In genomic region chr21:44982558-44983244, GRCh38 we compare ENCODE assay signal across 12 cellular contexts. TPM values are rescaled to one million over a fixed set of nuclear protein-coding genes. Genes with fewer than 3 reads are reported as not detected.
A peak's percentile ranks its signal among the peaks of the same experiment; 100 is the strongest.
DNase-seq lines count a peak whose midpoint lies in the region; ATAC-seq and TF ChIP-seq lines count a peak whose summit lies in the region.
"Had no signal": no experiment of that assay in that cellular context is flagged by ENCODE, and none has a peak within 500 bp of the region (broad histone marks: within the 10 kb centered on the region; RNA-seq: fewer than 3 reads in every experiment).

No MANE protein-coding gene starts in this region.

- H3K18ac ChIP-seq in trophoblast cell (ENCODE audit: low read length), result peak overlapping the region; percentile 22

- H3K27me3 ChIP-seq in Caco-2 (replicated peaks; ENCODE audit: control insufficient read depth, insufficient read depth, low read length) (no peaks in the 10 kb centered on the region), cardiac muscle cell (no peaks in the 10 kb centered on the region), trophoblast cell (ENCODE audit: insufficient read depth, low read length) (no peaks in the 10 kb centered on the region), MG63 (no peaks in the 10 kb centered on the region)

- no peak overlapping the region for H2AFZ ChIP-seq in trophoblast cell (ENCODE audit: insufficient read depth, low read length, poor library complexity)

- BruUV-seq in Caco-2 (replicated peaks; lab: Mats Ljungman, UMichigan), result no TSS peak
- BruUV-seq in MCF 10A (replicated peaks; lab: Mats Ljungman, UMichigan), result no TSS peak

- no peak overlapping the region for H3K4ac ChIP-seq in trophoblast cell (ENCODE audit: low read depth, low read length)

- H4K8ac ChIP-seq in trophoblast cell (ENCODE audit: low read depth, low read length), result no peak overlapping the region

- no peak overlapping the region for H4K12ac ChIP-seq in trophoblast cell (ENCODE audit: low read depth, low read length)

- no peaks in the 10 kb centered on the region for H3K27me3 Mint-ChIP-seq in Caco-2 (ENCODE audit: insufficient read depth, unreplicated experiment)
- no peaks in the 10 kb centered on the region for H3K27me3 Mint-ChIP-seq in WTC11 (ENCODE audit: low read depth)
- H3K27me3 Mint-ChIP-seq in activated CD4-positive, alpha-beta T cell treated with anti-CD3 and anti-CD28 coated beads for 36 hours, result no peaks in the 10 kb centered on the region
- H3K27me3 Mint-ChIP-seq in MCF 10A (ENCODE audit: insufficient read depth, unreplicated experiment), result no peaks in the 10 kb centered on the region
- H3K27me3 Mint-ChIP-seq: CD4-positive, alpha-beta T cell had no signal

- no peak overlapping the region for H3K4me3 Mint-ChIP-seq in Caco-2 (ENCODE audit: unreplicated experiment)
- no peak overlapping the region for H3K4me3 Mint-ChIP-seq in WTC11
- no peak overlapping the region for H3K4me3 Mint-ChIP-seq in activated CD4-positive, alpha-beta T cell treated with anti-CD3 and anti-CD28 coated beads for 36 hours
- H3K4me3 Mint-ChIP-seq in MCF 10A (ENCODE audit: unreplicated experiment), result no peak overlapping the region
- H3K4me3 Mint-ChIP-seq: CD4-positive, alpha-beta T cell had no signal

- H3K4me1 Mint-ChIP-seq in Caco-2 (ENCODE audit: low read depth, unreplicated experiment), result no peaks in the 10 kb centered on the region
- H3K4me1 Mint-ChIP-seq in WTC11, result no peaks in the 10 kb centered on the region
- H3K4me1 Mint-ChIP-seq in activated CD4-positive, alpha-beta T cell treated with anti-CD3 and anti-CD28 coated beads for 36 hours, result no peaks in the 10 kb centered on the region
- H3K4me1 Mint-ChIP-seq in MCF 10A (ENCODE audit: insufficient read depth, unreplicated experiment), result no peaks in the 10 kb centered on the region

- CTCF ChIA-PET in Caco-2 (lab: Charles Lee) (interaction anchor here (0.6 kb wide), 1 partner anchor 92 kb away, joined by 6 read pairs; no protein-coding TSS in a partner anchor), WTC11 (lab: Charles Lee) (interaction anchor here (1.0 to 1.4 kb wide), 3 partner anchors 10 to 154 kb away, joined by 3 to 5 read pairs (median 3); no protein-coding TSS in a partner anchor), MCF 10A (lab: Yijun Ruan, JAX) (interaction anchor here (0.6 kb wide), 2 partner anchors 133 to 155 kb away, joined by 3 to 4 read pairs; no protein-coding TSS in a partner anchor)
- CTCF ChIA-PET in activated CD4-positive, alpha-beta T cell treated with anti-CD3 and anti-CD28 coated beads for 36 hours (lab: Charles Lee), result interaction anchor here (0.7 kb wide), 1 partner anchor 254 kb away, joined by 3 read pairs; no protein-coding TSS in a partner anchor

- H3K36me3 Mint-ChIP-seq in Caco-2 (ENCODE audit: insufficient read depth, unreplicated experiment) (peaks cover 21% of the 10 kb centered on the region), WTC11 (no peaks in the 10 kb centered on the region), MCF 10A (ENCODE audit: insufficient read depth, unreplicated experiment) (peaks cover 7% of the 10 kb centered on the region)
- peaks cover 4% of the 10 kb centered on the region for H3K36me3 Mint-ChIP-seq in activated CD4-positive, alpha-beta T cell treated with anti-CD3 and anti-CD28 coated beads for 36 hours (ENCODE audit: low read depth)

- peak overlapping the region; percentile 23 for H4K91ac ChIP-seq in trophoblast cell (ENCODE audit: low read depth, low read length)

- H3K4me1 ChIP-seq in Caco-2 (peaks cover 14% of the 10 kb centered on the region), cardiac muscle cell (ENCODE audit: low read depth) (peaks cover 3% of the 10 kb centered on the region), trophoblast cell (ENCODE audit: control insufficient read depth in 1 of 2, insufficient read depth in 2 of 2, low read length in 2 of 2) (peaks cover 24 to 39% of the 10 kb centered on the region in 2 experiments)

- H3K36me3 ChIP-seq in Caco-2 (ENCODE audit: control insufficient read depth, insufficient read depth, low read length) (no peaks in the 10 kb centered on the region), cardiac muscle cell (no peaks in the 10 kb centered on the region), trophoblast cell (ENCODE audit: control insufficient read depth in 1 of 2, insufficient read depth in 2 of 2, low read length in 2 of 2) (no peaks in the 10 kb centered on the region), MG63 (peaks cover 4% of the 10 kb centered on the region)

- H3K9me3 ChIP-seq in Caco-2 (no peaks in the 10 kb centered on the region), cardiac muscle cell (ENCODE audit: low read depth) (no peaks in the 10 kb centered on the region), trophoblast cell (ENCODE audit: insufficient read depth, low read depth, low read length) (no peaks in the 10 kb centered on the region), MG63 (no peaks in the 10 kb centered on the region)

- H3K9me3 Mint-ChIP-seq in Caco-2 (ENCODE audit: unreplicated experiment) (no peaks in the 10 kb centered on the region), WTC11 (no peaks in the 10 kb centered on the region), MCF 10A (ENCODE audit: unreplicated experiment) (no peaks in the 10 kb centered on the region)
- no peaks in the 10 kb centered on the region for H3K9me3 Mint-ChIP-seq in activated CD4-positive, alpha-beta T cell treated with anti-CD3 and anti-CD28 coated beads for 36 hours (ENCODE audit: low read depth)
- H3K9me3 Mint-ChIP-seq: CD4-positive, alpha-beta T cell had no signal

- H2BK12ac ChIP-seq in trophoblast cell (ENCODE audit: low read length), result peak overlapping the region; percentile 25

- peaks cover 35% of the 10 kb centered on the region for H3K79me1 ChIP-seq in trophoblast cell (ENCODE audit: low read length)

- peak overlapping the region; percentile 55 for H2AK5ac ChIP-seq in trophoblast cell (ENCODE audit: low read length)

- H3K9ac ChIP-seq in trophoblast cell (ENCODE audit: low read length), result no peak overlapping the region

- H3K4me2 ChIP-seq in trophoblast cell (ENCODE audit: low read length), result no peak overlapping the region

- H3K4me3 ChIP-seq in Caco-2 (ENCODE audit: low read depth, low read length) (no peak overlapping the region), cardiac muscle cell (no peak overlapping the region), trophoblast cell (ENCODE audit: low read depth, low read length) (no peak overlapping the region), MG63 (no peak overlapping the region)
- H3K4me3 ChIP-seq: skin epidermis had no signal

- no peak overlapping the region for H2BK5ac ChIP-seq in trophoblast cell (ENCODE audit: low read depth, low read length, poor library complexity)

- no peak for ATAC-seq in WTC11
- no peak for ATAC-seq in activated CD4-positive, alpha-beta T cell treated with anti-CD3 and anti-CD28 coated beads for 36 hours

- H3K14ac ChIP-seq in trophoblast cell (ENCODE audit: low read length), result peak overlapping the region; percentile 16

- POLR2A ChIA-PET in Caco-2 (lab: Charles Lee), result no interaction called here
- POLR2A ChIA-PET in WTC11 (lab: Charles Lee), result no interaction called here
- POLR2A ChIA-PET in activated CD4-positive, alpha-beta T cell treated with anti-CD3 and anti-CD28 coated beads for 36 hours (lab: Charles Lee), result no interaction called here
- POLR2A ChIA-PET in MCF 10A (lab: Yijun Ruan, JAX), result interaction anchor here (0.6 kb wide), 1 partner anchor 19 kb away, joined by 3 read pairs; no protein-coding TSS in a partner anchor

- WGBS in trophoblast cell (ENCODE audit: extremely low coverage, insufficient coverage, insufficient read length), result no CpG with 5 or more reads among the region's 41 CpGs

- peak; percentile 63 to 66 for DNase-seq in Caco-2
- no peak for DNase-seq in WTC11 (ENCODE audit: low spot score)
- peak in 1 of 2 donors; percentile 92 for DNase-seq in cardiac muscle cell (ENCODE audit: low read depth in 1 of 2, low spot score in 1 of 2)
- DNase-seq in trophoblast cell, result peak; percentile 97 to 98
- DNase-seq in central memory CD4-positive, alpha-beta T cell, result no peak
- DNase-seq in MG63, result no peak
- DNase-seq in activated CD4-positive, alpha-beta T cell treated with anti-CD3 and anti-CD28 coated beads for 36 hours, result no peak
- DNase-seq in MCF 10A (ENCODE audit: unreplicated experiment), result no peak
- DNase-seq: CD4-positive, alpha-beta T cell; NCI-H526; T-helper 1 cell had no signal

- no peak overlapping the region for H3K23ac ChIP-seq in trophoblast cell (ENCODE audit: low read length)

- peak overlapping the region; percentile 69 for H3K27ac Mint-ChIP-seq in Caco-2 (ENCODE audit: unreplicated experiment)
- peak overlapping the region; percentile 65 for H3K27ac Mint-ChIP-seq in WTC11
- no peak overlapping the region for H3K27ac Mint-ChIP-seq in activated CD4-positive, alpha-beta T cell treated with anti-CD3 and anti-CD28 coated beads for 36 hours
- no peak overlapping the region for H3K27ac Mint-ChIP-seq in MCF 10A (ENCODE audit: low read depth, unreplicated experiment)
- H3K27ac Mint-ChIP-seq: CD4-positive, alpha-beta T cell had no signal

- peak overlapping the region; percentile 34 for H2BK120ac ChIP-seq in trophoblast cell (ENCODE audit: insufficient read depth, low read length, poor library complexity)

- H3K79me2 ChIP-seq in trophoblast cell (ENCODE audit: control insufficient read depth, insufficient read depth, low read length, poor library complexity), result peaks cover 2% of the 10 kb centered on the region

- H3K27ac ChIP-seq in cardiac muscle cell, result peak overlapping the region; percentile 46
- no peak overlapping the region for H3K27ac ChIP-seq in trophoblast cell (ENCODE audit: low read depth, low read length)

- intact Hi-C loops in Caco-2 (cut with micrococcal nuclease; ENCODE audit: unreplicated experiment), result no loop called here
- intact Hi-C loops in activated CD4-positive, alpha-beta T cell treated with anti-CD3 and anti-CD28 coated beads for 36 hours (cut with DNase I, micrococcal nuclease), result no loop called here
- intact Hi-C loops in MCF 10A (cut with micrococcal nuclease), result no loop called here

- TF ChIP-seq CTCF in Caco-2 (IDR thresholded peaks at IDR 0.05; ENCODE audit: insufficient read depth in 1 of 2, low read depth in 1 of 2, low read length in 1 of 2, severe bottlenecking in 1 of 2, unreplicated experiment in 1 of 2) (no peak), WTC11 (IDR thresholded peaks at IDR 0.05) (no peak), cardiac muscle cell (IDR thresholded peaks at IDR 0.05; ENCODE audit: low read depth, low read length) (no peak), MCF 10A (IDR thresholded peaks at IDR 0.05; ENCODE audit: unreplicated experiment) (no peak)

TF ChIP-seq in WTC11, 78 proteins besides CTCF, POLR2A, EP300 and RAD21 (continues in another document):
- TF ChIP-seq KAT7 (CRISPR knock-in tag; IDR thresholded peaks at IDR 0.05; ENCODE audit: borderline replicate concordance), result no peak

RNA-seq across cellular contexts. Expression of gene SLX9, which starts 42.9 kb away (rescaled TPM):
- 54.0 and 62.1 TPM in 2 replicates for total RNA-seq in Caco-2 (2022)
- total RNA-seq in WTC11 (2021), result 72.8 to 81.0 TPM (median 77.2 TPM) in 3 replicates
- 26.1 and 31.2 TPM in 2 replicates for total RNA-seq in cardiac muscle cell
- 24.7 and 34.8 TPM in 2 replicates for polyA plus RNA-seq in cardiac muscle cell
- 19.1 and 21.1 TPM in 2 replicates for polyA plus RNA-seq in trophoblast cell (2013)
- total RNA-seq in MG63 (2014; rRNA removed; shearing (Covaris generic); ENCODE audit: low replicate concordance), result 27.8 and 55.6 TPM in 2 replicates
- total RNA-seq in activated CD4-positive, alpha-beta T cell treated with anti-CD3 and anti-CD28 coated beads for 36 hours, result 10 to 100 TPM; 60.8 to 68.8 TPM
- 40.4 and 58.7 TPM in 2 replicates for total RNA-seq in MCF 10A (2022)

Comparison
In these comparisons a context has a peak if more than half of its experiments do, and no peak if none do; other contexts are left out.
1. DNase-seq: peak in Caco-2 (2 of 2) and trophoblast cell (2 of 2); none in WTC11 (single experiment), central memory CD4-positive, alpha-beta T cell (single experiment), MG63 (single experiment), activated CD4-positive, alpha-beta T cell treated with anti-CD3 and anti-CD28 coated beads for 36 hours (single experiment) and MCF 10A (single experiment).
2. H3K27ac Mint-ChIP-seq: peak in Caco-2 (single experiment) and WTC11 (single experiment); none in activated CD4-positive, alpha-beta T cell treated with anti-CD3 and anti-CD28 coated beads for 36 hours (single experiment) and MCF 10A (single experiment).